ENCODE assay signal across 22 cellular contexts in the genomic region with DNA sequence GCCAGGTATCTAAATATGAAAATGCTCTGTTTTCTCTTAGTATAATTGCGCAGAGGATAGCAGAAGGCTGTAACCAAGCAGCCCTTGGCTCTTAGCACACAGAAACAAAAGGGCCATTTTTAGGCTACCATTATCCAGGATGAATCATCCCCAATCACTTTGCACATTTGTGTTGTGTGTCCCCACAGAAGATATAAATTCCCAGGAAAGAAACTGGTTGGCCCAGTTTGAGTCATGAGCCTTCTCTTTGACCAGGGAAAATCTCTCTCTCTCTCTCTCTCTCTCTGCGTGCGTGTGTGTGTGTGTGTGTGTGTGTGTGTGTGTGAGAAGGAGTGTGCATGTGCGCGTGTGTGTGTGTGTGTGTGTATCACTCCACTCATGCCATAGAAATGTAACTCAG.
DNase-seq lines count a peak whose midpoint lies in the region; ATAC-seq and TF ChIP-seq lines count a peak whose summit lies in the region.
"Had no signal": no experiment of that assay in that cellular context is flagged by ENCODE, and none has a peak within 500 bp of the region (broad histone marks: within the 10 kb centered on the region; RNA-seq: fewer than 3 reads in every experiment).

No MANE protein-coding gene starts in this region.

- DNase-seq in Calu3 (peak; percentile 73), HT1080 (ENCODE audit: low read depth) (peak; percentile 60), RWPE2 (ENCODE audit: low spot score) (no peak), kidney tubule cell (ENCODE audit: low spot score) (peak; percentile 70), NCI-H1092 treated with DMSO at 0.1 percent for 48 hours (lab: John Stamatoyannopoulos, UW) (no peak)
- no peak for DNase-seq in activated CD4-positive, CD25-positive, alpha-beta regulatory T cell treated with anti-CD3 and anti-CD28 coated beads, Interleukin-2, amount 50 U/mL, for 72 hours
- DNase-seq in NK-92 treated with Interleukin-12 subunit alpha and Interleukin-12 subunit beta, amount 100 ng/mL, for 24 hours (lab: John Stamatoyannopoulos, UW): no peak
- DNase-seq in activated naive CD4-positive, alpha-beta T cell treated with Interleukin-2 at 50 U/mL for 16 hours: no peak
- DNase-seq: activated CD4-positive, alpha-beta T cell treated with anti-CD3 and anti-CD28 coated beads, Interleukin-2, amount 50 U/mL, for 4 hours; activated CD8-positive, alpha-beta memory T cell treated with anti-CD3 and anti-CD28 coated beads, Interleukin-2, amount 50 U/mL, for 48 hours; activated effector memory CD4-positive, alpha-beta T cell treated with Interleukin-2 at 50 U/mL for 16 hours; dermis blood vessel endothelial cell; Kasumi-1; midbrain; NCI-H1092; NCI-H2081 treated with DMSO at 0.1 percent for 48 hours; NCI-H526; SIG-M5; stimulated activated naive CD4-positive, alpha-beta T cell treated with Interleukin-2 at 50 U/mL for 16 hours; T-cell; thyroid gland had no signal

- H3K36me3 Mint-ChIP-seq in Calu3 (ENCODE audit: insufficient read depth, unreplicated experiment): peaks cover 10% of the 10 kb centered on the region
- H3K36me3 Mint-ChIP-seq: T-cell had no signal

- TF ChIP-seq CTCF in Calu3 (IDR thresholded peaks at IDR 0.05; ENCODE audit: unreplicated experiment) (no peak), RWPE2 (IDR thresholded peaks at IDR 0.05; ENCODE audit: poor library complexity, severe bottlenecking) (no peak)

- peaks cover 18% of the 10 kb centered on the region for H3K27me3 ChIP-seq in RWPE2 (ENCODE audit: insufficient read depth, poor library complexity, severe bottlenecking)
- H3K27me3 ChIP-seq: thyroid gland had no signal

- H3K36me3 ChIP-seq in RWPE2 (ENCODE audit: low read depth): no peaks in the 10 kb centered on the region
- H3K36me3 ChIP-seq: thyroid gland had no signal

- H3K9me3 Mint-ChIP-seq in Calu3 (ENCODE audit: low read depth, unreplicated experiment): no peaks in the 10 kb centered on the region
- H3K9me3 Mint-ChIP-seq: T-cell had no signal

- peak; percentile 40; the same call in 1 of the 3 replicates for ATAC-seq in RWPE2 (ENCODE audit: low read depth)
- ATAC-seq: T-cell had no signal

- H3K4me3 Mint-ChIP-seq in Calu3 (ENCODE audit: low read depth, unreplicated experiment): peak overlapping the region; percentile 66
- H3K4me3 Mint-ChIP-seq: T-cell had no signal

- H3K27ac Mint-ChIP-seq in Calu3 (ENCODE audit: unreplicated experiment): peak overlapping the region; percentile 98
- H3K27ac Mint-ChIP-seq: T-cell had no signal

- no peaks in the 10 kb centered on the region for H3K27me3 Mint-ChIP-seq in Calu3 (ENCODE audit: unreplicated experiment)
- H3K27me3 Mint-ChIP-seq: T-cell had no signal

- H3K27ac ChIP-seq in RWPE2 (ENCODE audit: poor library complexity, severe bottlenecking): no peak overlapping the region
- H3K27ac ChIP-seq: C4-2B, thyroid gland had no signal

- CTCF ChIA-PET in Calu3 (lab: Charles Lee): no interaction called here

- H3K4me3 ChIP-seq in RWPE2 (ENCODE audit: severe bottlenecking): no peak overlapping the region
- H3K4me3 ChIP-seq: thyroid gland had no signal

- intact Hi-C loops in Calu3 (cut with micrococcal nuclease; ENCODE audit: unreplicated experiment): loop anchor here (5.0 kb wide), 1 partner anchor 45 kb away; no protein-coding TSS in a partner anchor

- peaks cover 19% of the 10 kb centered on the region for H3K4me1 Mint-ChIP-seq in Calu3 (ENCODE audit: low read depth, unreplicated experiment)
- H3K4me1 Mint-ChIP-seq: T-cell had no signal

- H3K4me1 ChIP-seq in RWPE2 (ENCODE audit: insufficient read depth, poor library complexity, severe bottlenecking): peaks cover 13% of the 10 kb centered on the region
- H3K4me1 ChIP-seq: thyroid gland had no signal

- BruUV-seq in Calu3 (replicated peaks; lab: Mats Ljungman, UMichigan): no TSS peak

- no peaks in the 10 kb centered on the region for H3K9me3 ChIP-seq in RWPE2 (ENCODE audit: severe bottlenecking)
- H3K9me3 ChIP-seq: thyroid gland had no signal

Comparison
In these comparisons a context has a peak if more than half of its experiments do, and no peak if none do; other contexts are left out.
1. DNase-seq: peak in Calu3 (single experiment), HT1080 (single experiment) and kidney tubule cell (single experiment); none in RWPE2 (single experiment), activated CD4-positive, CD25-positive, alpha-beta regulatory T cell treated with anti-CD3 and anti-CD28 coated beads, Interleukin-2, amount 50 U/mL, for 72 hours (single experiment), NK-92 treated with Interleukin-12 subunit alpha and Interleukin-12 subunit beta, amount 100 ng/mL, for 24 hours (single experiment), NCI-H1092 treated with DMSO at 0.1 percent for 48 hours (single experiment) and activated naive CD4-positive, alpha-beta T cell treated with Interleukin-2 at 50 U/mL for 16 hours (single experiment).